33 cellular contexts compared by ENCODE assay signal in genomic region chr11:15057352-15057751, GRCh38. TPM values are rescaled to one million over a fixed set of nuclear protein-coding genes. Genes with fewer than 3 reads are reported as not detected.
"Had no signal": no experiment of that assay in that cellular context is flagged by ENCODE, and none has a peak within 500 bp of the region (broad histone marks: within the 10 kb centered on the region; RNA-seq: fewer than 3 reads in every experiment).

No MANE protein-coding gene starts in this region.

- H3K36me3 Mint-ChIP-seq: immature natural killer cell; mesothelial cell of epicardium; naive thymus-derived CD4-positive, alpha-beta T cell; stimulated activated effector memory CD8-positive, alpha-beta T cell treated with anti-CD3 and anti-CD28 coated beads, Interleukin-12 subunit alpha, Interleukin-12 subunit beta, amount 100 ng/mL, for 72 hours had no signal

- H3K9me3 ChIP-seq: left ventricle myocardium inferior, pancreas, prostate gland, spleen, suprapubic skin, thoracic aorta, tibial artery, upper lobe of right lung had no signal

- H3K27ac ChIP-seq: left ventricle myocardium inferior, pancreas, prostate gland, spleen, suprapubic skin, thoracic aorta, tibial artery, upper lobe of right lung had no signal

- DNase-seq: hypothalamus; immature natural killer cell; kidney; left ventricle myocardium inferior; mesendoderm; naive thymus-derived CD4-positive, alpha-beta T cell; nucleus accumbens; pancreas; posterior cingulate gyrus; retina; right cardiac atrium; small intestine; spleen; stimulated activated CD4-positive, alpha-beta T cell treated with anti-CD3 and anti-CD28 coated beads, Interleukin-4, amount 100 ng/mL, for 24 hours; stimulated activated naive CD4-positive, alpha-beta T cell; tibial artery; trophoblast cell; upper lobe of right lung had no signal

- H3K4me3 ChIP-seq: left ventricle myocardium inferior, lung, pancreas, prostate gland, spleen, suprapubic skin, thoracic aorta, tibial artery, upper lobe of right lung had no signal

- H3K9me3 Mint-ChIP-seq: naive thymus-derived CD4-positive, alpha-beta T cell; nephron; neural crest cell; stimulated activated effector memory CD8-positive, alpha-beta T cell treated with anti-CD3 and anti-CD28 coated beads, Interleukin-12 subunit alpha, Interleukin-12 subunit beta, amount 100 ng/mL, for 72 hours; stimulated activated naive CD8-positive, alpha-beta T cell treated with anti-CD3 and anti-CD28 coated beads, Interleukin-15, Interleukin-2, amounts not matched to agents 100 ng/mL and 50 ng/mL, for 24 hours had no signal

- H3K4me1 ChIP-seq: left ventricle myocardium inferior, pancreas, prostate gland, spleen, suprapubic skin, tibial artery, upper lobe of right lung had no signal

- H3K36me3 ChIP-seq: left ventricle myocardium inferior, pancreas, prostate gland, spleen, suprapubic skin, thoracic aorta, tibial artery, upper lobe of right lung had no signal

- H3K4me1 Mint-ChIP-seq: immature natural killer cell, mesothelial cell of epicardium, nephron had no signal

- H3K4me3 Mint-ChIP-seq: immature natural killer cell; mesothelial cell of epicardium; naive thymus-derived CD4-positive, alpha-beta T cell; nephron; neural crest cell; stimulated activated effector memory CD8-positive, alpha-beta T cell treated with anti-CD3 and anti-CD28 coated beads, Interleukin-12 subunit alpha, Interleukin-12 subunit beta, amount 100 ng/mL, for 72 hours; stimulated activated naive CD8-positive, alpha-beta T cell treated with anti-CD3 and anti-CD28 coated beads, Interleukin-15, Interleukin-2, amounts not matched to agents 100 ng/mL and 50 ng/mL, for 24 hours had no signal

- FAIRE-seq: islet of Langerhans, kidney, pancreas, small intestine, urothelium cell line had no signal

- H3K27ac Mint-ChIP-seq: immature natural killer cell; mesothelial cell of epicardium; naive thymus-derived CD4-positive, alpha-beta T cell; nephron; stimulated activated effector memory CD8-positive, alpha-beta T cell treated with anti-CD3 and anti-CD28 coated beads, Interleukin-12 subunit alpha, Interleukin-12 subunit beta, amount 100 ng/mL, for 72 hours; stimulated activated naive CD8-positive, alpha-beta T cell treated with anti-CD3 and anti-CD28 coated beads, Interleukin-15, Interleukin-2, amounts not matched to agents 100 ng/mL and 50 ng/mL, for 24 hours had no signal

- ATAC-seq: naive thymus-derived CD4-positive, alpha-beta T cell; pancreas; right cardiac atrium; sciatic nerve; stimulated activated effector memory CD8-positive, alpha-beta T cell treated with anti-CD3 and anti-CD28 coated beads, Interleukin-12 subunit alpha, Interleukin-12 subunit beta, amount 100 ng/mL, for 72 hours; upper lobe of right lung had no signal

RNA-seq across cellular contexts. Expression of gene CALCB, which starts 16.0 kb away (rescaled TPM):
- total RNA-seq: left ventricle myocardium inferior, lower leg skin, mesothelial cell of epicardium, neural crest cell, osteoblast, sciatic nerve, upper lobe of right lung had no signal

RNA-seq across cellular contexts. Expression of gene INSC, which starts 57.4 kb away (rescaled TPM):
- total RNA-seq: mesothelial cell of epicardium, subcutaneous adipose tissue had no signal
